In genomic region chr11:14585438-14585837, GRCh38 we compare ENCODE assay signal across 18 cellular contexts.
"Had no signal": no experiment of that assay in that cellular context is flagged by ENCODE, and none has a peak within 500 bp of the region (broad histone marks: within the 10 kb centered on the region; RNA-seq: fewer than 3 reads in every experiment).

No MANE protein-coding gene starts in this region.

- H3K4me3 ChIP-seq: colonic mucosa, left ventricle myocardium inferior, skin epidermis, testis had no signal

- DNase-seq: activated CD4-positive, CD25-positive, alpha-beta regulatory T cell treated with anti-CD3 and anti-CD28 coated beads, Interleukin-2, amount 50 U/mL, for 72 hours; activated naive CD4-positive, alpha-beta T cell treated with anti-CD3 and anti-CD28 coated beads for 36 hours; central memory CD4-positive, alpha-beta T cell; colonic mucosa; foreskin fibroblast; left ventricle myocardium inferior; nucleus accumbens; posterior cingulate gyrus; stimulated activated CD4-positive, alpha-beta T cell treated with anti-CD3 and anti-CD28 coated beads, Interleukin-15, amount 100 ng/mL, for 24 hours; stimulated activated CD4-positive, alpha-beta T cell treated with anti-CD3 and anti-CD28 coated beads, Interleukin-4, amount 100 ng/mL, for 24 hours; stimulated activated naive CD4-positive, alpha-beta T cell treated with Interleukin-2 at 50 U/mL for 16 hours; T1000; testis had no signal

- H3K9me3 Mint-ChIP-seq: nephron had no signal

- H3K27me3 ChIP-seq: colonic mucosa, testis had no signal

- H3K4me1 ChIP-seq: testis had no signal

- H3K27ac Mint-ChIP-seq: activated naive CD4-positive, alpha-beta T cell treated with anti-CD3 and anti-CD28 coated beads for 36 hours; activated T-helper 2 cell treated with anti-CD3 and anti-CD28 coated beads, Interferon-gamma antibody, Interleukin-2, Interleukin-4, amounts not matched to agents 10 μg/mL and 5 μg/mL and 100 μg/mL, durations not matched to agents 14 hours and 24 hours and 36 hours; memory B cell had no signal

- H3K9me3 ChIP-seq: colonic mucosa, left ventricle myocardium inferior, testis had no signal

- H3K4me3 Mint-ChIP-seq: activated naive CD4-positive, alpha-beta T cell treated with anti-CD3 and anti-CD28 coated beads for 36 hours; brain; memory B cell; nephron had no signal

- H3K36me3 ChIP-seq: colonic mucosa, left ventricle myocardium inferior had no signal

- H3K27ac ChIP-seq: testis had no signal
